ENCODE assay signal across 8 cellular contexts in genomic region chr22:22593964-22594656, GRCh38. TPM values are rescaled to one million over a fixed set of nuclear protein-coding genes. Genes with fewer than 3 reads are reported as not detected.
DNase-seq lines count a peak whose midpoint lies in the region; ATAC-seq and TF ChIP-seq lines count a peak whose summit lies in the region.

No MANE protein-coding gene starts in this region.

- no peaks in the 10 kb centered on the region for H3K9me2 ChIP-seq in SK-N-SH

- H3K36me3 ChIP-seq in SK-N-SH (replicated peaks in 1 of 2; ENCODE audit: control insufficient read depth in 1 of 2, insufficient read depth in 2 of 2, low read length in 1 of 2) (no peaks in the 10 kb centered on the region), adipocyte (ENCODE audit: control insufficient read depth, insufficient read depth, low read length, severe bottlenecking) (no peaks in the 10 kb centered on the region)

- no peak for ATAC-seq in GM21515 (IDR thresholded peaks at IDR 0.05; ENCODE audit: unreplicated experiment)

- H3K79me2 ChIP-seq in SK-N-SH (ENCODE audit: insufficient read depth) = no peaks in the 10 kb centered on the region

- H3K9me3 ChIP-seq in SK-N-SH (no peaks in the 10 kb centered on the region), adipocyte (ENCODE audit: control insufficient read depth, low read length) (no peaks in the 10 kb centered on the region)

- H3F3A ChIP-seq in SK-N-SH (replicated peaks; ENCODE audit: insufficient read depth) = no peaks in the 10 kb centered on the region

- H3K27me3 ChIP-seq in SK-N-SH (ENCODE audit: insufficient read depth) (no peaks in the 10 kb centered on the region; the same call in 1 of the 2 replicates), adipocyte (replicated peaks; ENCODE audit: control insufficient read depth, insufficient read depth, low read length) (peaks cover 57% of the 10 kb centered on the region)

- TF ChIP-seq RAD21 in SK-N-SH (IDR thresholded peaks at IDR 0.05; ENCODE audit: low read length) = peak; percentile 80

- 36% methylated on average over 7 of the region's 10 CpGs for WGBS in SK-N-SH (ENCODE audit: low lambda C conversion rate)

- H3K4me1 ChIP-seq in SK-N-SH (ENCODE audit: control insufficient read depth in 1 of 2, insufficient read depth in 2 of 2, low read depth in 1 of 2, low read length in 1 of 2) = no peaks in the 10 kb centered on the region; a peak in 1 of 4 replicates
- no peaks in the 10 kb centered on the region for H3K4me1 ChIP-seq in adipocyte (ENCODE audit: control insufficient read depth, insufficient read depth, low read length)

- DNase-seq in DMS153 treated with DMSO at 0.1 percent for 48 hours (lab: John Stamatoyannopoulos, UW; ENCODE audit: unreplicated experiment) (peak; percentile 8), HS-27A (ENCODE audit: low read depth) (peak; percentile 11), SK-N-SH (peak; percentile 73), adipocyte (ENCODE audit: low read depth) (peak; percentile 61), iPS-NIHi7 (ENCODE audit: extremely low spot score) (peak; percentile 74), NCI-H187 treated with DMSO at 0.1 percent for 48 hours (lab: John Stamatoyannopoulos, UW) (no peak)
- peak; percentile 58 for DNase-seq in stimulated activated CD4-positive, alpha-beta T cell treated with anti-CD3 and anti-CD28 coated beads, Interleukin-4, amount 100 ng/mL, for 24 hours

- CTCF ChIA-PET in SK-N-SH (lab: Yijun Ruan, JAX) = interaction anchor here (0.9 to 11.9 kb wide), 10 partner anchors 8 to 288 kb away, joined by 3 to 190 read pairs (median 4); no protein-coding TSS in a partner anchor

- H4K20me1 ChIP-seq in SK-N-SH (ENCODE audit: insufficient read depth) = no peaks in the 10 kb centered on the region

- H3K9ac ChIP-seq in SK-N-SH = no peak overlapping the region
- no peak overlapping the region for H3K9ac ChIP-seq in adipocyte (ENCODE audit: low read length)

- POLR2A ChIA-PET in SK-N-SH (lab: Yijun Ruan, JAX) = no interaction called here

- TF ChIP-seq EP300 in SK-N-SH (IDR thresholded peaks at IDR 0.05; ENCODE audit: borderline replicate concordance in 1 of 2, low read depth in 1 of 2, low read length in 1 of 2) = no peak

- peak; percentile 78 for TF ChIP-seq CTCF in SK-N-SH (IDR thresholded peaks at IDR 0.05)

- H3K4me3 ChIP-seq in SK-N-SH (ENCODE audit: low read depth in 2 of 2, low read length in 1 of 2) = no peak overlapping the region
- no peak overlapping the region for H3K4me3 ChIP-seq in adipocyte (ENCODE audit: low read length)

- H2AFZ ChIP-seq in SK-N-SH (ENCODE audit: low read depth) = no peak overlapping the region

- no peak overlapping the region for H3K4me2 ChIP-seq in SK-N-SH

- no peak overlapping the region for H3K27ac ChIP-seq in SK-N-SH (ENCODE audit: low read depth in 2 of 2, low read length in 1 of 2)

TF ChIP-seq in SK-N-SH, 30 proteins besides CTCF, POLR2A, EP300 and RAD21:
- TF ChIP-seq POLR2AphosphoS5 (IDR thresholded peaks at IDR 0.05; ENCODE audit: low read depth, low read length) = no peak
- peak; percentile 62 for TF ChIP-seq SMC3 (IDR thresholded peaks at IDR 0.05; ENCODE audit: low read depth, low read length)
- no peak for TF ChIP-seq FOSL2 (IDR thresholded peaks at IDR 0.05; ENCODE audit: borderline replicate concordance, low read depth)
- no peak for TF ChIP-seq NRF1 (IDR thresholded peaks at IDR 0.05; ENCODE audit: low read depth, low read length)

RNA-seq across cellular contexts. Expression of gene PRAME, which starts 35.0 kb away (rescaled TPM):
- 193 and 241 TPM in 2 replicates for polyA plus RNA-seq in SK-N-SH (2012; rRNA removed)
- 123 and 160 TPM in 2 replicates for polyA plus RNA-seq in SK-N-SH (2012; cell fraction: cytosol; rRNA removed)
- 488 and 508 TPM in 2 replicates for polyA plus RNA-seq in SK-N-SH (2012; cell fraction: nucleus; rRNA removed)

RNA-seq across cellular contexts. Expression of gene GGTLC2, which starts 50.3 kb away (rescaled TPM):
- not detected in 2 replicates for polyA plus RNA-seq in SK-N-SH (2012; rRNA removed)
- not detected in 2 replicates for polyA plus RNA-seq in SK-N-SH (2012; cell fraction: cytosol; rRNA removed)
- not detected in 2 replicates for polyA plus RNA-seq in SK-N-SH (2012; cell fraction: nucleus; rRNA removed)
